ENCODE assay signal across 12 cellular contexts in genomic region chrX:65720580-65720979, GRCh38. TPM values are rescaled to one million over a fixed set of nuclear protein-coding genes. Genes with fewer than 3 reads are reported as not detected.
DNase-seq lines count a peak whose midpoint lies in the region; ATAC-seq, FAIRE-seq and TF ChIP-seq lines count a peak whose summit lies in the region.
"Had no signal": no experiment of that assay in that cellular context is flagged by ENCODE, and none has a peak within 500 bp of the region (broad histone marks: within the 10 kb centered on the region; RNA-seq: fewer than 3 reads in every experiment).

No MANE protein-coding gene starts in this region.

- no peak for TF ChIP-seq CTCF in activated CD8-positive, alpha-beta T cell treated with anti-CD3 and anti-CD28 coated beads for 36 hours (IDR thresholded peaks at IDR 0.05)
- no peak for TF ChIP-seq CTCF in left lung (IDR thresholded peaks at IDR 0.05)
- no peak for TF ChIP-seq CTCF in coronary artery (IDR thresholded peaks at IDR 0.05)

- peak overlapping the region; percentile 96 for H3K27ac Mint-ChIP-seq in activated CD8-positive, alpha-beta T cell treated with anti-CD3 and anti-CD28 coated beads for 36 hours

- H3K4me3 Mint-ChIP-seq in activated CD8-positive, alpha-beta T cell treated with anti-CD3 and anti-CD28 coated beads for 36 hours = no peak overlapping the region

- CTCF ChIA-PET in activated CD8-positive, alpha-beta T cell treated with anti-CD3 and anti-CD28 coated beads for 36 hours (lab: Charles Lee) = interaction anchor here (1.0 to 1.5 kb wide), 3 partner anchors 8 to 14 kb away, joined by 4 to 6 read pairs (median 4); no protein-coding TSS in a partner anchor

- intact Hi-C loops in activated CD8-positive, alpha-beta T cell treated with anti-CD3 and anti-CD28 coated beads for 36 hours (cut with micrococcal nuclease) = loop anchor here (5.0 kb wide), 1 partner anchor 48 kb away; no protein-coding TSS in a partner anchor
- intact Hi-C loops in left lung (cut with DNase I) = loop anchor here in 1 of 2 donors (10.0 kb wide), 1 partner anchor 126 kb away; no protein-coding TSS in a partner anchor

- H3K4me1 ChIP-seq in left lung = peaks cover 0 to 62% of the 10 kb centered on the region in 2 donors

- H3K4me3 ChIP-seq in left lung (no peak overlapping the region), coronary artery (no peak overlapping the region)

- ATAC-seq in activated CD8-positive, alpha-beta T cell treated with anti-CD3 and anti-CD28 coated beads for 36 hours = no peak
- ATAC-seq in left lung = peak; percentile 42
- ATAC-seq in GM18909 (IDR thresholded peaks at IDR 0.05; ENCODE audit: poor library complexity, unreplicated experiment) = no peak
- no peak for ATAC-seq in HG02571 (IDR thresholded peaks at IDR 0.05; ENCODE audit: unreplicated experiment)

- H3K9me3 ChIP-seq in left lung = no peaks in the 10 kb centered on the region

- H3K9me3 Mint-ChIP-seq in activated CD8-positive, alpha-beta T cell treated with anti-CD3 and anti-CD28 coated beads for 36 hours = no peaks in the 10 kb centered on the region

- FAIRE-seq in GM12892 (lab: Jason Lieb, UNC) = peak; percentile 85
- FAIRE-seq: urothelium cell line had no signal

- H3K27me3 ChIP-seq in left lung = no peaks in the 10 kb centered on the region

- no peaks in the 10 kb centered on the region for H3K27me3 Mint-ChIP-seq in activated CD8-positive, alpha-beta T cell treated with anti-CD3 and anti-CD28 coated beads for 36 hours

- POLR2A ChIA-PET in activated CD8-positive, alpha-beta T cell treated with anti-CD3 and anti-CD28 coated beads for 36 hours (lab: Charles Lee) = interaction anchor here (1.0 to 3.6 kb wide), 2 partner anchors 14 to 16 kb away, joined by 3 to 19 read pairs; no protein-coding TSS in a partner anchor

- DNase-seq in Ammon's horn (ENCODE audit: low spot score) (peak; percentile 17), GM12892 (ENCODE audit: insufficient read length) (no peak), left lung (no peak), germinal center (ENCODE audit: low spot score) (no peak), coronary artery (ENCODE audit: low spot score) (no peak)
- DNase-seq in activated CD8-positive, alpha-beta T cell treated with anti-CD3 and anti-CD28 coated beads for 36 hours = no peak
- DNase-seq: activated CD4-positive, alpha-beta T cell treated with anti-CD3 and anti-CD28 coated beads, Interleukin-2, amount 50 U/mL, for 1 hour; Calu3; SHP77 had no signal

- TF ChIP-seq POLR2A in GM12892 (IDR thresholded peaks at IDR 0.05; ENCODE audit: low read depth, low read length) = no peak

- peaks cover 88% of the 10 kb centered on the region for H3K4me1 Mint-ChIP-seq in activated CD8-positive, alpha-beta T cell treated with anti-CD3 and anti-CD28 coated beads for 36 hours (ENCODE audit: low read depth)

- H3K36me3 Mint-ChIP-seq in activated CD8-positive, alpha-beta T cell treated with anti-CD3 and anti-CD28 coated beads for 36 hours (ENCODE audit: low read depth) = peaks cover 69% of the 10 kb centered on the region

- H3K27ac ChIP-seq in left lung (peak overlapping the region in 1 of 2 donors; percentile 64), coronary artery (peak overlapping the region in 1 of 2 donors; percentile 47)

- H3K36me3 ChIP-seq in left lung = peaks cover 0 to 29% of the 10 kb centered on the region in 2 donors

RNA-seq across cellular contexts. Expression of gene MSN, which starts 53.1 kb away (rescaled TPM):
- polyA plus RNA-seq in GM12892 (2012; ENCODE audit: missing spikeins) = 227 TPM
- total RNA-seq in activated CD8-positive, alpha-beta T cell treated with anti-CD3 and anti-CD28 coated beads for 36 hours = 100 to 1,000 TPM; 426 to 435 TPM
- total RNA-seq in left lung = 100 to 1,000 TPM; 503 to 543 TPM
